In genomic region chr4:103354006-103354405, GRCh38 we compare ENCODE assay signal across 25 cellular contexts.
"Had no signal": no experiment of that assay in that cellular context is flagged by ENCODE, and none has a peak within 500 bp of the region (broad histone marks: within the 10 kb centered on the region; RNA-seq: fewer than 3 reads in every experiment).

No MANE protein-coding gene starts in this region.

- ATAC-seq: naive thymus-derived CD8-positive, alpha-beta T cell; natural killer cell treated with Interleukin-12 subunit alpha and Interleukin-12 subunit beta and Interleukin-15 and Interleukin-18, amount 100 ng/mL, for 72 hours; psoas muscle; right cardiac atrium; right lobe of liver; stimulated activated effector memory CD8-positive, alpha-beta T cell treated with anti-CD3 and anti-CD28 coated beads, Interleukin-12 subunit alpha, Interleukin-12 subunit beta, amount 100 ng/mL, for 72 hours; stimulated activated naive B cell treated with anti-CD40 and anti-IgM and Interleukin-4, amounts not matched to agents 10 μg/mL and 1 μg/mL and 100 μg/mL, for 72 hours had no signal

- H3K27me3 Mint-ChIP-seq: natural killer cell treated with Interleukin-12 subunit alpha and Interleukin-12 subunit beta and Interleukin-15 and Interleukin-18, amount 100 ng/mL, for 72 hours; progenitor cell of endocrine pancreas; stimulated activated naive B cell treated with anti-CD40 and anti-IgM and Interleukin-4, amounts not matched to agents 10 μg/mL and 1 μg/mL and 100 μg/mL, for 72 hours; stimulated activated naive CD8-positive, alpha-beta T cell treated with anti-CD3 and anti-CD28 coated beads, Interleukin-15, Interleukin-2, amounts not matched to agents 100 ng/mL and 50 ng/mL, for 24 hours had no signal

- H3K27ac Mint-ChIP-seq: naive thymus-derived CD8-positive, alpha-beta T cell; natural killer cell treated with Interleukin-12 subunit alpha and Interleukin-12 subunit beta and Interleukin-15 and Interleukin-18, amount 100 ng/mL, for 72 hours; nephron progenitor cell; neural progenitor cell; progenitor cell of endocrine pancreas; stimulated activated effector memory CD8-positive, alpha-beta T cell treated with anti-CD3 and anti-CD28 coated beads, Interleukin-12 subunit alpha, Interleukin-12 subunit beta, amount 100 ng/mL, for 72 hours; stimulated activated naive B cell treated with anti-CD40 and anti-IgM and Interleukin-4, amounts not matched to agents 10 μg/mL and 1 μg/mL and 100 μg/mL, for 72 hours; stimulated activated naive CD8-positive, alpha-beta T cell treated with anti-CD3 and anti-CD28 coated beads, Interleukin-15, Interleukin-2, amounts not matched to agents 100 ng/mL and 50 ng/mL, for 24 hours had no signal

- H3K4me3 Mint-ChIP-seq: naive thymus-derived CD8-positive, alpha-beta T cell; natural killer cell treated with Interleukin-12 subunit alpha and Interleukin-12 subunit beta and Interleukin-15 and Interleukin-18, amount 100 ng/mL, for 72 hours; nephron progenitor cell; neural progenitor cell; stimulated activated effector memory CD8-positive, alpha-beta T cell treated with anti-CD3 and anti-CD28 coated beads, Interleukin-12 subunit alpha, Interleukin-12 subunit beta, amount 100 ng/mL, for 72 hours; stimulated activated naive B cell treated with anti-CD40 and anti-IgM and Interleukin-4, amounts not matched to agents 10 μg/mL and 1 μg/mL and 100 μg/mL, for 72 hours; stimulated activated naive CD8-positive, alpha-beta T cell treated with anti-CD3 and anti-CD28 coated beads, Interleukin-15, Interleukin-2, amounts not matched to agents 100 ng/mL and 50 ng/mL, for 24 hours had no signal

- H3K4me1 Mint-ChIP-seq: naive thymus-derived CD8-positive, alpha-beta T cell; nephron progenitor cell; neural progenitor cell; stimulated activated effector memory CD8-positive, alpha-beta T cell treated with anti-CD3 and anti-CD28 coated beads, Interleukin-12 subunit alpha, Interleukin-12 subunit beta, amount 100 ng/mL, for 72 hours; stimulated activated naive B cell treated with anti-CD40 and anti-IgM and Interleukin-4, amounts not matched to agents 10 μg/mL and 1 μg/mL and 100 μg/mL, for 72 hours had no signal

- H3K36me3 Mint-ChIP-seq: natural killer cell treated with Interleukin-12 subunit alpha and Interleukin-12 subunit beta and Interleukin-15 and Interleukin-18, amount 100 ng/mL, for 72 hours; stimulated activated effector memory CD8-positive, alpha-beta T cell treated with anti-CD3 and anti-CD28 coated beads, Interleukin-12 subunit alpha, Interleukin-12 subunit beta, amount 100 ng/mL, for 72 hours; stimulated activated naive B cell treated with anti-CD40 and anti-IgM and Interleukin-4, amounts not matched to agents 10 μg/mL and 1 μg/mL and 100 μg/mL, for 72 hours had no signal

- DNase-seq: naive thymus-derived CD8-positive, alpha-beta T cell; nephron progenitor cell; occipital lobe; ovary; posterior cingulate gyrus; psoas muscle; right cardiac atrium; right lobe of liver; sigmoid colon; small intestine; stimulated activated CD4-positive, alpha-beta T cell treated with anti-CD3 and anti-CD28 coated beads, Interleukin-15, amount 100 ng/mL, for 24 hours; stimulated activated CD4-positive, alpha-beta T cell treated with anti-CD3 and anti-CD28 coated beads, Interleukin-2, amount 100 ng/mL, for 24 hours; stimulated activated CD4-positive, alpha-beta T cell treated with anti-CD3 and anti-CD28 coated beads, Interleukin-2, amount 100 ng/mL, for 48 hours; stimulated activated CD4-positive, alpha-beta T cell treated with anti-CD3 and anti-CD28 coated beads, Interleukin-4, amount 100 ng/mL, for 24 hours; stimulated activated naive B cell treated with anti-CD40 and anti-IgM and Interleukin-4, amounts not matched to agents 10 μg/mL and 1 μg/mL and 100 μg/mL, for 72 hours; stimulated activated naive CD4-positive, alpha-beta T cell treated with Interleukin-2 at 50 U/mL for 16 hours; stomach; thyroid gland; trophoblast cell; upper lobe of left lung had no signal
